ENCODE assay signal across 1 cellular context in the genomic region with DNA sequence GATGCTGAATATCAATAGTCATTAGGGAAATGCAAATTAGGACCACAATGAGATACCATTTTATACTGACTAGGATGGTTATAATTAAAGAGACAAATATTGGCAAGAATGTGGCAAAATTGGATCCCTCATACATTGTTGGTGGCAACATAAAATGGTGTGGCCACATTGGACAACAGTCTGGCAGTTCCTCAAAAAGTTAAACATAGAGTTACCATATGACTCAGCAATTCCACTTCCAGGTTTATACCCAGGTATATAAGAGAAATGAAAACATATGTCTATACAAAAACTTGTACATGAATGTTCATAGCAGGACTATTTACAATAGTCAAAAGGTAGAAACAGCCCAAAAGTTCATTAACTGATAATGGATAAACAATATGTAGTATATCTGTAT.
A peak's percentile ranks its signal among the peaks of the same experiment; 100 is the strongest.
TF ChIP-seq lines count a peak whose summit lies in the region.

No MANE protein-coding gene starts in this region.

TF ChIP-seq in HepG2, 621 proteins besides CTCF, POLR2A, EP300 and RAD21:
- TF ChIP-seq MAFK (conservative IDR thresholded peaks at IDR 0.05 in 1 of 2, IDR thresholded peaks at IDR 0.05 in 1 of 2; ENCODE audit: low read length in 2 of 2), result peak; percentile 38 to 62; a peak in 2 of 4 replicates
- no peak for TF ChIP-seq ZNF839 (CRISPR knock-in tag; IDR thresholded peaks at IDR 0.05; ENCODE audit: borderline replicate concordance)
- peak; percentile 83 for TF ChIP-seq NFE2L2 (IDR thresholded peaks at IDR 0.05; ENCODE audit: low read length)
TF ChIP-seq in HepG2: peak in this region for 2.
